Comparison of ENCODE assay signal across 22 cellular contexts in the genomic region with DNA sequence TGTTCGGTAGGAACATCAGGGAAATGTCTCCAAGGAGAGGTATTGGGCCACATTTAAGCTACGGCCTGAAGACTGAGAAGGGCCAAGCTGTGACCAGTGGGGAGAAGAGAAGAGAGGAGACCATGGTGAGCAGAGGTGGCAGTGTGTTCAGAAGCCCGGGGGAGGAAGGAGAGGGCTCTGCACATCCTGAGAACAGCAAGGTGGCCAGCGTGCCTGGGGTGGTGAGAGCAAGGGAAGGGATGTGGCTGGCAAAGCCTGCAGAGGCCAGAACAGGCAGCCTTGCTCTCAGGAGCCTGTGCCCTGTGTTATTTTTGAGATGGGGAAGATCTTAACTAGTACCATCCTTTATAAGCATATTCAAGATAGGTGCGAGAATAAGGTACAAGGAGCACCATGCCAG.
"Had no signal": no experiment of that assay in that cellular context is flagged by ENCODE, and none has a peak within 500 bp of the region (broad histone marks: within the 10 kb centered on the region; RNA-seq: fewer than 3 reads in every experiment).

No MANE protein-coding gene starts in this region.

- DNase-seq: colonic mucosa; cortex of kidney; effector CD4-positive, alpha-beta T cell; effector memory CD8-positive, alpha-beta T cell; endodermal cell; erythroblast; esophagus squamous epithelium; foreskin fibroblast; foreskin melanocyte; gastrocnemius medialis; glutamatergic neuron; head of caudate nucleus; heart right ventricle; hippocampal formation; left cardiac atrium; left ventricle myocardium superior; lower lobe of right lung; mesendoderm; midbrain had no signal

- H3K4me1 ChIP-seq: colonic mucosa, esophagus squamous epithelium, gastrocnemius medialis, heart right ventricle, left lung, lower lobe of right lung had no signal

- H3K36me3 ChIP-seq: colonic mucosa, esophagus squamous epithelium, gastrocnemius medialis, heart right ventricle, left lung, lower lobe of right lung had no signal

- H3K27me3 ChIP-seq: colonic mucosa, esophagus squamous epithelium, gastrocnemius medialis, left lung had no signal

- H3K27ac ChIP-seq: colonic mucosa, epithelial cell of prostate, esophagus squamous epithelium, gastrocnemius medialis, heart right ventricle, left lung, lower lobe of right lung had no signal

- ATAC-seq: effector memory CD8-positive, alpha-beta T cell; esophagus mucosa; gastrocnemius medialis; heart right ventricle; left cardiac atrium; left lung; left ventricle myocardium superior; lower lobe of right lung had no signal

- H3K4me3 ChIP-seq: colonic mucosa, esophagus squamous epithelium, gastrocnemius medialis, heart right ventricle, left lung, lower lobe of right lung had no signal

- H3K9me3 ChIP-seq: colonic mucosa, esophagus squamous epithelium, gastrocnemius medialis, left lung, lower lobe of right lung had no signal
